In genomic region chr16:81003610-81004460, GRCh38 we compare ENCODE assay signal across 9 cellular contexts. TPM values are rescaled to one million over a fixed set of nuclear protein-coding genes. Genes with fewer than 3 reads are reported as not detected.
DNase-seq lines count a peak whose midpoint lies in the region; TF ChIP-seq lines count a peak whose summit lies in the region.
"Had no signal": no experiment of that assay in that cellular context is flagged by ENCODE, and none has a peak within 500 bp of the region (broad histone marks: within the 10 kb centered on the region; RNA-seq: fewer than 3 reads in every experiment).

No MANE protein-coding gene starts in this region.

- no peaks in the 10 kb centered on the region for H3K36me3 Mint-ChIP-seq in IgD-negative memory B cell

- DNase-seq in adrenal gland, result peak in 2 of 7 donors; percentile 15 to 18
- DNase-seq in HPDE6-E6E7 (ENCODE audit: extremely low spot score), result no peak
- DNase-seq in NCI-H1694 (lab: John Stamatoyannopoulos, UW), result no peak
- no peak for DNase-seq in HEK293T (ENCODE audit: extremely low spot score)
- DNase-seq in NCI-H1417 treated with DMSO at 0.1 percent for 48 hours (lab: John Stamatoyannopoulos, UW), result no peak
- DNase-seq: SIG-M5 had no signal

- H3K9me3 ChIP-seq in adrenal gland (replicated peaks in 1 of 3) (no peaks in the 10 kb centered on the region), mononuclear cell (ENCODE audit: low read depth, low read length) (no peaks in the 10 kb centered on the region)

- TF ChIP-seq POLR2A in adrenal gland (IDR thresholded peaks at IDR 0.05), result no peak

- H3K27me3 Mint-ChIP-seq in IgD-negative memory B cell, result no peaks in the 10 kb centered on the region

- POLR2A ChIA-PET in HEK293T (lab: Yijun Ruan, JAX), result interaction anchor here (1.5 kb wide), 1 partner anchor 32 kb away, joined by 4 read pairs; the partner anchor contains the start of gene ATMIN

- peaks cover 12 to 19% of the 10 kb centered on the region in 2 donors for H3K4me1 ChIP-seq in adrenal gland (replicated peaks in 1 of 2)
- peaks cover 37% of the 10 kb centered on the region for H3K4me1 ChIP-seq in mononuclear cell (ENCODE audit: insufficient read depth, low read length)

- no peaks in the 10 kb centered on the region for H3K27me3 ChIP-seq in adrenal gland
- H3K27me3 ChIP-seq in mononuclear cell (ENCODE audit: insufficient read depth, low read length), result no peaks in the 10 kb centered on the region

- H3K9me3 Mint-ChIP-seq in IgD-negative memory B cell, result no peaks in the 10 kb centered on the region

- peak overlapping the region in 1 of 3 donors; percentile 58 for H3K27ac Mint-ChIP-seq in IgD-negative memory B cell

- H3K4me3 Mint-ChIP-seq in IgD-negative memory B cell, result peak overlapping the region; percentile 41 to 96 (median 80)

- H3K4me3 ChIP-seq in adrenal gland, result peak overlapping the region in 1 of 4 donors; percentile 14
- H3K4me3 ChIP-seq in mononuclear cell (ENCODE audit: low read length), result peak overlapping the region; percentile 48

- peaks cover 17 to 40% (median 35%) of the 10 kb centered on the region in 3 donors for H3K4me1 Mint-ChIP-seq in IgD-negative memory B cell

- TF ChIP-seq CTCF in 22Rv1 (IDR thresholded peaks at IDR 0.05) (no peak), adrenal gland (IDR thresholded peaks at IDR 0.05) (no peak)

- H3K27ac ChIP-seq in 22Rv1 (peak overlapping the region; percentile 94), adrenal gland (peak overlapping the region in 3 of 5 donors; percentile 10 to 68 (median 49))

- H3K36me3 ChIP-seq in adrenal gland (replicated peaks in 1 of 2), result no peaks in the 10 kb centered on the region

- CTCF ChIA-PET in HEK293T (lab: Yijun Ruan, JAX), result interaction anchor here (0.6 to 1.6 kb wide), 7 partner anchors 11 to 869 kb away, joined by 4 to 9 read pairs (median 4); no protein-coding TSS in a partner anchor

- 50 to 64% (median 54%) methylated on average over 11 of the region's 11 CpGs for WGBS in adrenal gland, 4 donors

- intact Hi-C loops in adrenal gland (cut with DNase I), result loop anchor here in 1 of 2 donors (10.0 kb wide), 1 partner anchor 69 kb away; no protein-coding TSS in a partner anchor

TF ChIP-seq in HEK293T, 16 proteins besides CTCF, POLR2A, EP300 and RAD21:
- TF ChIP-seq FOXK2 (IDR thresholded peaks at IDR 0.05), result no peak
- no peak for TF ChIP-seq ARNT (IDR thresholded peaks at IDR 0.05)
- TF ChIP-seq TARDBP (IDR thresholded peaks at IDR 0.05), result no peak
- no peak for TF ChIP-seq HDGF (IDR thresholded peaks at IDR 0.05; ENCODE audit: borderline replicate concordance)
- TF ChIP-seq ZNF384 (IDR thresholded peaks at IDR 0.05), result no peak

RNA-seq across cellular contexts. Expression of gene CMC2, which starts 2.9 kb away (rescaled TPM):
- 89.9 TPM for polyA plus RNA-seq in IgD-negative memory B cell
- total RNA-seq in adrenal gland, result 100 to 1,000 TPM in 1 of 8 donors, 10 to 100 TPM in 7; 36.1 to 170 (median 57.1) TPM
- polyA plus RNA-seq in adrenal gland, result 10 to 100 TPM; 51.8 to 77.7 (median 71.8) TPM
- 26.8 TPM for total RNA-seq in mononuclear cell

RNA-seq across cellular contexts. Expression of gene CENPN, which starts 3.2 kb away (rescaled TPM):
- polyA plus RNA-seq in IgD-negative memory B cell (7.8 TPM), adrenal gland (10 to 100 TPM in 1 of 3 donors, 1 to 10 TPM in 2; 2.1 to 10.7 (median 3.0) TPM)
- total RNA-seq in adrenal gland (10 to 100 TPM in 2 of 8 donors, 1 to 10 TPM in 6; 2.2 to 12.0 (median 7.1) TPM), mononuclear cell (8.6 TPM)

RNA-seq across cellular contexts. Expression of gene ATMIN, which starts 31.8 kb away (rescaled TPM):
- polyA plus RNA-seq in IgD-negative memory B cell, result 19.5 TPM
- 10 to 100 TPM; 25.8 to 46.4 (median 34.3) TPM for total RNA-seq in adrenal gland
- polyA plus RNA-seq in adrenal gland, result 10 to 100 TPM; 10.1 to 45.7 (median 11.1) TPM
- 42.5 TPM for total RNA-seq in mononuclear cell
